Comparison of ENCODE assay signal across 1 cellular context in genomic region chr4:103075435-103075893, GRCh38.
A peak's percentile ranks its signal among the peaks of the same experiment; 100 is the strongest.
TF ChIP-seq lines count a peak whose summit lies in the region.

No MANE protein-coding gene starts in this region.

TF ChIP-seq in HepG2, 621 proteins besides CTCF, POLR2A, EP300 and RAD21 (continued from another document and continues in another):
- TF ChIP-seq, protein P1, sequence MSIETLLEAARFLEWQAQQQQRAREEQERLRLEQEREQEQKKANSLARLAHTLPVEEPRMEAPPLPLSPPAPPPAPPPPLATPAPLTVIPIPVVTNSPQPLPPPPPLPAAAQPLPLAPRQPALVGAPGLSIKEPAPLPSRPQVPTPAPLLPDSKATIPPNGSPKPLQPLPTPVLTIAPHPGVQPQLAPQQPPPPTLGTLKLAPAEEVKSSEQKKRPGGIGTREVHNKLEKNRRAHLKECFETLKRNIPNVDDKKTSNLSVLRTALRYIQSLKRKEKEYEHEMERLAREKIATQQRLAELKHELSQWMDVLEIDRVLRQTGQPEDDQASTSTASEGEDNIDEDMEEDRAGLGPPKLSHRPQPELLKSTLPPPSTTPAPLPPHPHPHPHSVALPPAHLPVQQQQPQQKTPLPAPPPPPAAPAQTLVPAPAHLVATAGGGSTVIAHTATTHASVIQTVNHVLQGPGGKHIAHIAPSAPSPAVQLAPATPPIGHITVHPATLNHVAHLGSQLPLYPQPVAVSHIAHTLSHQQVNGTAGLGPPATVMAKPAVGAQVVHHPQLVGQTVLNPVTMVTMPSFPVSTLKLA (IDR thresholded peaks at IDR 0.05) = peak; percentile 57
- TF ChIP-seq THAP8 (CRISPR knock-in tag; IDR thresholded peaks at IDR 0.05; ENCODE audit: borderline replicate concordance) = no peak
- no peak for TF ChIP-seq ZNF839 (CRISPR knock-in tag; IDR thresholded peaks at IDR 0.05; ENCODE audit: borderline replicate concordance)
- TF ChIP-seq, protein P2, sequence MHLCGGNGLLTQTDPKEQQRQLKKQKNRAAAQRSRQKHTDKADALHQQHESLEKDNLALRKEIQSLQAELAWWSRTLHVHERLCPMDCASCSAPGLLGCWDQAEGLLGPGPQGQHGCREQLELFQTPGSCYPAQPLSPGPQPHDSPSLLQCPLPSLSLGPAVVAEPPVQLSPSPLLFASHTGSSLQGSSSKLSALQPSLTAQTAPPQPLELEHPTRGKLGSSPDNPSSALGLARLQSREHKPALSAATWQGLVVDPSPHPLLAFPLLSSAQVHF (CRISPR knock-in tag; IDR thresholded peaks at IDR 0.05) = 0 out of 2 replicates have a peak, but pooled peaks have one; percentile 12
- TF ChIP-seq ZNF205 (CRISPR knock-in tag; IDR thresholded peaks at IDR 0.05) = peak; percentile 38; the same call in 1 of the 2 replicates
- peak; percentile 68; the same call in 1 of the 2 replicates for TF ChIP-seq MIER3 (CRISPR knock-in tag; IDR thresholded peaks at IDR 0.05; ENCODE audit: borderline replicate concordance)
- TF ChIP-seq ZNF224 (CRISPR knock-in tag; IDR thresholded peaks at IDR 0.05) = peak; percentile 43; the same call in 1 of the 2 replicates
- TF ChIP-seq ATF4 (CRISPR knock-in tag; IDR thresholded peaks at IDR 0.05) = peak in 1 of 2 experiments; percentile 83; a peak in 2 of 4 replicates
- no peak for TF ChIP-seq THYN1 (CRISPR knock-in tag; IDR thresholded peaks at IDR 0.05; ENCODE audit: borderline replicate concordance, low read depth)
- TF ChIP-seq, protein P3, sequence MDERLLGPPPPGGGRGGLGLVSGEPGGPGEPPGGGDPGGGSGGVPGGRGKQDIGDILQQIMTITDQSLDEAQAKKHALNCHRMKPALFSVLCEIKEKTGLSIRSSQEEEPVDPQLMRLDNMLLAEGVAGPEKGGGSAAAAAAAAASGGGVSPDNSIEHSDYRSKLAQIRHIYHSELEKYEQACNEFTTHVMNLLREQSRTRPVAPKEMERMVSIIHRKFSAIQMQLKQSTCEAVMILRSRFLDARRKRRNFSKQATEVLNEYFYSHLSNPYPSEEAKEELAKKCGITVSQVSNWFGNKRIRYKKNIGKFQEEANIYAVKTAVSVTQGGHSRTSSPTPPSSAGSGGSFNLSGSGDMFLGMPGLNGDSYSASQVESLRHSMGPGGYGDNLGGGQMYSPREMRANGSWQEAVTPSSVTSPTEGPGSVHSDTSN (CRISPR knock-in tag; IDR thresholded peaks at IDR 0.05) = no peak
- peak; percentile 81; the same call in 1 of the 2 replicates for TF ChIP-seq KDM3A (CRISPR knock-in tag; IDR thresholded peaks at IDR 0.05; ENCODE audit: low read depth)
- TF ChIP-seq NFYC (CRISPR knock-in tag; IDR thresholded peaks at IDR 0.05) = peak; percentile 30; the same call in 1 of the 2 replicates
- TF ChIP-seq ZMAT3 (CRISPR knock-in tag; conservative IDR thresholded peaks at IDR 0.05) = peak; percentile 50; the same call in 1 of the 2 replicates
- TF ChIP-seq IKZF5 (CRISPR knock-in tag; IDR thresholded peaks at IDR 0.05) = peak; percentile 64; the same call in 1 of the 2 replicates
- peak; percentile 73 for TF ChIP-seq PHF5A (CRISPR knock-in tag; IDR thresholded peaks at IDR 0.05; ENCODE audit: low read depth, unreplicated experiment)
- peak; percentile 88; the same call in 1 of the 2 replicates for TF ChIP-seq FOXJ3 (CRISPR knock-in tag; IDR thresholded peaks at IDR 0.05; ENCODE audit: borderline replicate concordance)
- TF ChIP-seq, protein P4, sequence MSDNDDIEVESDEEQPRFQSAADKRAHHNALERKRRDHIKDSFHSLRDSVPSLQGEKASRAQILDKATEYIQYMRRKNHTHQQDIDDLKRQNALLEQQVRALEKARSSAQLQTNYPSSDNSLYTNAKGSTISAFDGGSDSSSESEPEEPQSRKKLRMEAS (IDR thresholded peaks at IDR 0.05) = peak; percentile 93
- no peak for TF ChIP-seq ZNF354B (CRISPR knock-in tag; IDR thresholded peaks at IDR 0.05)
- TF ChIP-seq GABPA (IDR thresholded peaks at IDR 0.05; ENCODE audit: low read depth, low read length) = no peak
- TF ChIP-seq GABPA (CRISPR knock-in tag; IDR thresholded peaks at IDR 0.05; ENCODE audit: low read depth) = 0 out of 2 replicates have a peak, but pooled peaks have one; percentile 48
- peak; percentile 41; the same call in 1 of the 2 replicates for TF ChIP-seq CCDC6 (CRISPR knock-in tag; IDR thresholded peaks at IDR 0.05)
- TF ChIP-seq TCF7 (IDR thresholded peaks at IDR 0.05; ENCODE audit: low read depth) = peak; percentile 29
- TF ChIP-seq, protein P5, sequence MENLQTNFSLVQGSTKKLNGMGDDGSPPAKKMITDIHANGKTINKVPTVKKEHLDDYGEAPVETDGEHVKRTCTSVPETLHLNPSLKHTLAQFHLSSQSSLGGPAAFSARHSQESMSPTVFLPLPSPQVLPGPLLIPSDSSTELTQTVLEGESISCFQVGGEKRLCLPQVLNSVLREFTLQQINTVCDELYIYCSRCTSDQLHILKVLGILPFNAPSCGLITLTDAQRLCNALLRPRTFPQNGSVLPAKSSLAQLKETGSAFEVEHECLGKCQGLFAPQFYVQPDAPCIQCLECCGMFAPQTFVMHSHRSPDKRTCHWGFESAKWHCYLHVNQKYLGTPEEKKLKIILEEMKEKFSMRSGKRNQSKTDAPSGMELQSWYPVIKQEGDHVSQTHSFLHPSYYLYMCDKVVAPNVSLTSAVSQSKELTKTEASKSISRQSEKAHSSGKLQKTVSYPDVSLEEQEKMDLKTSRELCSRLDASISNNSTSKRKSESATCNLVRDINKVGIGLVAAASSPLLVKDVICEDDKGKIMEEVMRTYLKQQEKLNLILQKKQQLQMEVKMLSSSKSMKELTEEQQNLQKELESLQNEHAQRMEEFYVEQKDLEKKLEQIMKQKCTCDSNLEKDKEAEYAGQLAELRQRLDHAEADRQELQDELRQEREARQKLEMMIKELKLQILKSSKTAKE (CRISPR knock-in tag; IDR thresholded peaks at IDR 0.05; ENCODE audit: borderline replicate concordance) = peak; percentile 82
- peak; percentile 80; the same call in 1 of the 2 replicates for TF ChIP-seq HDAC2 (CRISPR knock-in tag; IDR thresholded peaks at IDR 0.05)
- TF ChIP-seq ZNF605 (CRISPR knock-in tag; IDR thresholded peaks at IDR 0.05) = peak; percentile 25; the same call in 1 of the 2 replicates
- no peak for TF ChIP-seq TERF1 (CRISPR knock-in tag; IDR thresholded peaks at IDR 0.05)
- TF ChIP-seq ZNF550 (CRISPR knock-in tag; IDR thresholded peaks at IDR 0.05; ENCODE audit: borderline replicate concordance) = no peak
- peak; percentile 92 for TF ChIP-seq FOXP4 (CRISPR knock-in tag; IDR thresholded peaks at IDR 0.05)
- TF ChIP-seq, protein P6, sequence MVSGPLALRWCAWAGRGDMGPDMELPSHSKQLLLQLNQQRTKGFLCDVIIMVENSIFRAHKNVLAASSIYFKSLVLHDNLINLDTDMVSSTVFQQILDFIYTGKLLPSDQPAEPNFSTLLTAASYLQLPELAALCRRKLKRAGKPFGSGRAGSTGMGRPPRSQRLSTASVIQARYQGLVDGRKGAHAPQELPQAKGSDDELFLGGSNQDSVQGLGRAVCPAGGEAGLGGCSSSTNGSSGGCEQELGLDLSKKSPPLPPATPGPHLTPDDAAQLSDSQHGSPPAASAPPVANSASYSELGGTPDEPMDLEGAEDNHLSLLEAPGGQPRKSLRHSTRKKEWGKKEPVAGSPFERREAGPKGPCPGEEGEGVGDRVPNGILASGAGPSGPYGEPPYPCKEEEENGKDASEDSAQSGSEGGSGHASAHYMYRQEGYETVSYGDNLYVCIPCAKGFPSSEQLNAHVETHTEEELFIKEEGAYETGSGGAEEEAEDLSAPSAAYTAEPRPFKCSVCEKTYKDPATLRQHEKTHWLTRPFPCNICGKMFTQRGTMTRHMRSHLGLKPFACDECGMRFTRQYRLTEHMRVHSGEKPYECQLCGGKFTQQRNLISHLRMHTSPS (CRISPR knock-in tag; IDR thresholded peaks at IDR 0.05; ENCODE audit: low read depth) = peak; percentile 70; the same call in 1 of the 2 replicates
- TF ChIP-seq MTF2 (CRISPR knock-in tag; IDR thresholded peaks at IDR 0.05; ENCODE audit: borderline replicate concordance) = no peak
- no peak for TF ChIP-seq MED13 (CRISPR knock-in tag; IDR thresholded peaks at IDR 0.05)
- peak; percentile 46; the same call in 1 of the 2 replicates for TF ChIP-seq KDM5A (IDR thresholded peaks at IDR 0.05; ENCODE audit: borderline replicate concordance, low read length)
- no peak for TF ChIP-seq DNMT1 (CRISPR knock-in tag; IDR thresholded peaks at IDR 0.05)
- TF ChIP-seq TP53 (CRISPR knock-in tag; conservative IDR thresholded peaks at IDR 0.05) = 0 out of 2 replicates have a peak, but pooled peaks have one; percentile 14
- 0 out of 2 replicates have a peak, but pooled peaks have one; percentile 28 for TF ChIP-seq ZNF24 (IDR thresholded peaks at IDR 0.05)
- TF ChIP-seq REST (IDR thresholded peaks at IDR 0.05; ENCODE audit: borderline replicate concordance in 1 of 2, low read depth in 1 of 2, low read length in 2 of 2) = peak in 1 of 2 experiments; percentile 52; a peak in 1 of 4 replicates
- TF ChIP-seq ZSCAN25 (CRISPR knock-in tag; IDR thresholded peaks at IDR 0.05) = peak; percentile 61; the same call in 1 of the 2 replicates
- TF ChIP-seq ZNF280B (CRISPR knock-in tag; IDR thresholded peaks at IDR 0.05; ENCODE audit: borderline replicate concordance) = no peak
